In genomic region chr1:86741947-86742572, GRCh38 we compare ENCODE assay signal across 8 cellular contexts. TPM values are rescaled to one million over a fixed set of nuclear protein-coding genes. Genes with fewer than 3 reads are reported as not detected.
DNase-seq lines count a peak whose midpoint lies in the region.

No MANE protein-coding gene starts in this region.

- H3K36me3 Mint-ChIP-seq in activated CD4-positive, alpha-beta T cell treated with anti-CD3 and anti-CD28 coated beads, Interleukin-2, amount 10 ng/mL, durations not matched to agents 7 days and 5 days (ENCODE audit: low read depth) = peaks cover 26% of the 10 kb centered on the region

- POLR2A ChIA-PET in activated CD4-positive, alpha-beta T cell treated with anti-CD3 and anti-CD28 coated beads, Interleukin-2, amount 10 ng/mL, durations not matched to agents 7 days and 5 days (lab: Charles Lee) = no interaction called here

- CTCF ChIA-PET in activated CD4-positive, alpha-beta T cell treated with anti-CD3 and anti-CD28 coated beads, Interleukin-2, amount 10 ng/mL, durations not matched to agents 7 days and 5 days (lab: Charles Lee) = no interaction called here

- no peaks in the 10 kb centered on the region for H3K27me3 Mint-ChIP-seq in activated CD4-positive, alpha-beta T cell treated with anti-CD3 and anti-CD28 coated beads, Interleukin-2, amount 10 ng/mL, durations not matched to agents 7 days and 5 days

- DNase-seq in NCI-H2171 treated with DMSO at 0.1 percent for 48 hours (lab: John Stamatoyannopoulos, UW) = peak; percentile 14
- no peak for DNase-seq in NCI-H2171 (lab: John Stamatoyannopoulos, UW)
- DNase-seq in LoVo (ENCODE audit: low spot score) = peak; percentile 7
- peak; percentile 46 for DNase-seq in activated CD4-positive, alpha-beta T cell treated with anti-CD3 and anti-CD28 coated beads, Interleukin-2, amount 10 ng/mL, durations not matched to agents 7 days and 5 days
- peak; percentile 34 for DNase-seq in foreskin melanocyte
- peak; percentile 12 to 41 for DNase-seq in stimulated activated CD4-positive, alpha-beta T cell treated with anti-CD3 and anti-CD28 coated beads, Interleukin-1b, Interleukin-23, amount 100 ng/mL, for 4 hours (ENCODE audit: low read depth in 2 of 2)
- no peak for DNase-seq in D341Med (ENCODE audit: low spot score)
- no peak for DNase-seq in NOMO-1 (lab: John Stamatoyannopoulos, UW; ENCODE audit: unreplicated experiment in 2 of 2)

- H3K9me3 Mint-ChIP-seq in activated CD4-positive, alpha-beta T cell treated with anti-CD3 and anti-CD28 coated beads, Interleukin-2, amount 10 ng/mL, durations not matched to agents 7 days and 5 days = no peaks in the 10 kb centered on the region

- no peak overlapping the region for H3K4me3 Mint-ChIP-seq in activated CD4-positive, alpha-beta T cell treated with anti-CD3 and anti-CD28 coated beads, Interleukin-2, amount 10 ng/mL, durations not matched to agents 7 days and 5 days

- H3K4me1 Mint-ChIP-seq in activated CD4-positive, alpha-beta T cell treated with anti-CD3 and anti-CD28 coated beads, Interleukin-2, amount 10 ng/mL, durations not matched to agents 7 days and 5 days = peaks cover 8% of the 10 kb centered on the region

- no peak overlapping the region for H3K27ac Mint-ChIP-seq in activated CD4-positive, alpha-beta T cell treated with anti-CD3 and anti-CD28 coated beads, Interleukin-2, amount 10 ng/mL, durations not matched to agents 7 days and 5 days

RNA-seq across cellular contexts. Expression of gene SH3GLB1, which starts 37.7 kb away (rescaled TPM):
- 10 to 100 TPM; 66.8 to 75.3 TPM for total RNA-seq in activated CD4-positive, alpha-beta T cell treated with anti-CD3 and anti-CD28 coated beads, Interleukin-2, amount 10 ng/mL, durations not matched to agents 7 days and 5 days

Comparison
In these comparisons a context has a peak if more than half of its experiments do, and no peak if none do; other contexts are left out.
1. DNase-seq: peak in NCI-H2171 treated with DMSO at 0.1 percent for 48 hours (single experiment), LoVo (single experiment), activated CD4-positive, alpha-beta T cell treated with anti-CD3 and anti-CD28 coated beads, Interleukin-2, amount 10 ng/mL, durations not matched to agents 7 days and 5 days (single experiment), foreskin melanocyte (single experiment) and stimulated activated CD4-positive, alpha-beta T cell treated with anti-CD3 and anti-CD28 coated beads, Interleukin-1b, Interleukin-23, amount 100 ng/mL, for 4 hours (2 of 2); none in NCI-H2171 (single experiment), D341Med (single experiment) and NOMO-1 (0 of 2).